In the genomic region with DNA sequence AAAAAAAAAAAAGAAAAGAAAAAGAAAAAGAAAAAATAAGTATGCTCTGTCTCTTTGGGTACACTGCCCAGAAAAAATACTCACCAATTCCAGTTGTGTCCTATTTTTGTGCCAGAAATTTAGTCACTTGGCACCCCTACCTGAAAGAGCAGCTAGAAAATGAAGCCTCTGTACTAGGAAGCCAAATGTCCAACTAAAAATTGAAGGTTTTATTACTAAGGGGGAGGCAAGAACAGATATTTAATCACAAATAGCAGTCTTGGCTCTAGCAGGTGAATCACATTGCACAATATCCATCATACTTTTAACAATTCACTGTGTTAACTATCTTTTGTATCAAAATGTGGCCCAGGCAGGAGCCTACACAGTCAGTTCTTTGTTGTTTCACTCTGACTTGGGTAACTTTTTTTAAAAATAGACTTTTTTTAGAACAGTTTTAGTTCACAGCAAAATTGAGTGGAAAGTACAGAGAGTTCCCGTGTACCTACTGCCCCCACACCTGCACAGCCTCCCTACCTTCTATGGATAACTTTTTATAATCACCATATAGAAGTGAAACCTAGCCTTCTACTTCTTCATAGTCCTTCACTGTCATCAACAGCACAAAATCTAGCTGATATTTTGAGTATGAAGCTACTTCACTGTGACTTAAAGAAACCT, we compare ENCODE assay signal across 15 cellular contexts.
DNase-seq lines count a peak whose midpoint lies in the region; ATAC-seq and TF ChIP-seq lines count a peak whose summit lies in the region.
"Had no signal": no experiment of that assay in that cellular context is flagged by ENCODE, and none has a peak within 500 bp of the region (broad histone marks: within the 10 kb centered on the region; RNA-seq: fewer than 3 reads in every experiment).

No MANE protein-coding gene starts in this region.

- H4K20me1 ChIP-seq in OCI-LY7 (ENCODE audit: insufficient read depth, low read length), result no peaks in the 10 kb centered on the region
- H4K20me1 ChIP-seq: BLaER1 treated with 17β-estradiol and CSF1 and Interleukin-3, amounts not matched to agents 10 nM and 100 nM had no signal

- peak overlapping the region; percentile 95 for H3K27ac ChIP-seq in OCI-LY7 (ENCODE audit: low read depth, low read length, poor library complexity, severe bottlenecking)
- H3K27ac ChIP-seq in right cardiac atrium (ENCODE audit: low read length), result no peak overlapping the region
- H3K27ac ChIP-seq: BLaER1 treated with 17β-estradiol and CSF1 and Interleukin-3, amounts not matched to agents 10 nM and 100 nM; SK-N-MC had no signal

- no peaks in the 10 kb centered on the region for H3K9me2 ChIP-seq in OCI-LY7 (ENCODE audit: insufficient read depth, low read length)

- peaks cover 0 to 53% (median 29%) of the 10 kb centered on the region in 7 donors for H3K9me3 Mint-ChIP-seq in naive B cell

- H3K36me3 Mint-ChIP-seq in naive B cell, result peaks cover 16% of the 10 kb centered on the region in 2 donors

- H3K4me1 Mint-ChIP-seq in naive B cell, result peaks cover 43 to 79% (median 58%) of the 10 kb centered on the region in 3 donors

- DNase-seq in OCI-LY7 (ENCODE audit: low spot score) (peak; percentile 79), naive B cell (peak; percentile 44), Ammon's horn (ENCODE audit: low spot score) (no peak), dedifferentiated amniotic fluid mesenchymal stem cell (ENCODE audit: extremely low spot score) (no peak), right cardiac atrium (no peak)
- DNase-seq: hypothalamus, NCI-H1417, NCI-H2227 treated with DMSO at 0.1 percent for 48 hours, posterior cingulate gyrus had no signal

- no peaks in the 10 kb centered on the region for H3K27me3 Mint-ChIP-seq in naive B cell
- H3K27me3 Mint-ChIP-seq: brain had no signal

- H3K36me3 ChIP-seq in OCI-LY7 (ENCODE audit: insufficient read depth, low read length), result peaks cover 36% of the 10 kb centered on the region

- H2AFZ ChIP-seq in OCI-LY7 (ENCODE audit: low read length), result peak overlapping the region; percentile 65; the same call in 1 of the 2 replicates

- no peaks in the 10 kb centered on the region for H3K79me2 ChIP-seq in OCI-LY7 (ENCODE audit: insufficient read depth, low read depth, low read length)

- POLR2A ChIA-PET in OCI-LY7 (lab: Charles Lee), result interaction anchor here (0.6 to 7.6 kb wide), 20 partner anchors 11 to 171 kb away, joined by 3 to 69 read pairs (median 4); no protein-coding TSS in a partner anchor

- intact Hi-C loops in OCI-LY7 (cut with micrococcal nuclease; ENCODE audit: unreplicated experiment) (loop anchor here (2.0 to 10.0 kb wide), 2 partner anchors 334 to 1554 kb away; no protein-coding TSS in a partner anchor), right cardiac atrium (cut with DNase I) (no loop called here)

- CTCF ChIA-PET in OCI-LY7 (lab: Charles Lee; ENCODE audit: unreplicated experiment), result no interaction called here

- ATAC-seq in GM18502 (IDR thresholded peaks at IDR 0.05; ENCODE audit: poor library complexity, unreplicated experiment), result peak; percentile 41
- ATAC-seq in HG02610 (IDR thresholded peaks at IDR 0.05; ENCODE audit: unreplicated experiment), result peak; percentile 58
- ATAC-seq in naive B cell (ENCODE audit: low read depth in 2 of 2), result peak; percentile 73 to 78
- no peak for ATAC-seq in HG02938 (IDR thresholded peaks at IDR 0.05; ENCODE audit: unreplicated experiment)
- no peak for ATAC-seq in right cardiac atrium

- H3K9me3 ChIP-seq in OCI-LY7 (ENCODE audit: low read length) (peaks cover 49% of the 10 kb centered on the region), right cardiac atrium (ENCODE audit: control insufficient read depth, low read length) (no peaks in the 10 kb centered on the region)

- WGBS in right cardiac atrium, result 93% methylated on average over 1 of the region's 1 CpG

- H3K4me3 Mint-ChIP-seq in naive B cell, result peak overlapping the region in 7 of 8 donors; percentile 30 to 64 (median 60)
- H3K4me3 Mint-ChIP-seq: brain had no signal

- peak overlapping the region; percentile 62 to 91 (median 90) for H3K27ac Mint-ChIP-seq in naive B cell

- H3K4me3 ChIP-seq in OCI-LY7 (ENCODE audit: low read depth, low read length, poor library complexity, severe bottlenecking) (peak overlapping the region; percentile 5), right cardiac atrium (ENCODE audit: low read length) (no peak overlapping the region)
- H3K4me3 ChIP-seq: BLaER1 treated with 17β-estradiol and CSF1 and Interleukin-3, amounts not matched to agents 10 nM and 100 nM; SK-N-MC had no signal

- TSS peak; percentile 84 for BruUV-seq in OCI-LY7 (replicated peaks; lab: Mats Ljungman, UMichigan)

- no peaks in the 10 kb centered on the region for H3K27me3 ChIP-seq in right cardiac atrium (ENCODE audit: control insufficient read depth, insufficient read depth)
- H3K27me3 ChIP-seq: BLaER1 treated with 17β-estradiol and CSF1 and Interleukin-3, amounts not matched to agents 10 nM and 100 nM had no signal

- H3K4me2 ChIP-seq in OCI-LY7 (ENCODE audit: low read length), result peak overlapping the region; percentile 55
- H3K4me2 ChIP-seq: BLaER1 treated with 17β-estradiol and CSF1 and Interleukin-3, amounts not matched to agents 10 nM and 100 nM had no signal

- TF ChIP-seq CTCF in OCI-LY7 (conservative IDR thresholded peaks at IDR 0.05; ENCODE audit: low read length), result no peak

- peaks cover 88% of the 10 kb centered on the region for H3K4me1 ChIP-seq in OCI-LY7 (ENCODE audit: insufficient read depth, low read length, poor library complexity, severe bottlenecking)
- H3K4me1 ChIP-seq in right cardiac atrium (ENCODE audit: control insufficient read depth, insufficient read depth, low read length), result no peaks in the 10 kb centered on the region

Comparison
In these comparisons a context has a peak if more than half of its experiments do, and no peak if none do; other contexts are left out.
1. ATAC-seq: peak in GM18502 (single experiment), HG02610 (single experiment) and naive B cell (2 of 2); none in HG02938 (single experiment) and right cardiac atrium (0 of 2).
2. DNase-seq: peak in OCI-LY7 (single experiment) and naive B cell (single experiment); none in Ammon's horn (single experiment), dedifferentiated amniotic fluid mesenchymal stem cell (single experiment) and right cardiac atrium (0 of 3).